In genomic region chr16:69169607-69170352, GRCh38 we compare ENCODE assay signal across 26 cellular contexts. TPM values are rescaled to one million over a fixed set of nuclear protein-coding genes. Genes with fewer than 3 reads are reported as not detected.
DNase-seq lines count a peak whose midpoint lies in the region; ATAC-seq and TF ChIP-seq lines count a peak whose summit lies in the region.
"Had no signal": no experiment of that assay in that cellular context is flagged by ENCODE, and none has a peak within 500 bp of the region (broad histone marks: within the 10 kb centered on the region; RNA-seq: fewer than 3 reads in every experiment).

No MANE protein-coding gene starts in this region.

- no peak for TF ChIP-seq CTCF in CD8-positive, alpha-beta T cell (IDR thresholded peaks at IDR 0.05)
- TF ChIP-seq CTCF in Calu3 (IDR thresholded peaks at IDR 0.05; ENCODE audit: unreplicated experiment) (no peak), body of pancreas (IDR thresholded peaks at IDR 0.05) (no peak), nephron (IDR thresholded peaks at IDR 0.05; ENCODE audit: unreplicated experiment in 3 of 3) (no peak)

- no peak for TF ChIP-seq POLR2A in body of pancreas (IDR thresholded peaks at IDR 0.05)

- CTCF ChIA-PET in CD8-positive, alpha-beta T cell (lab: Charles Lee) = interaction anchor here (1.9 kb wide), 1 partner anchor 19 kb away, joined by 9 read pairs; no protein-coding TSS in a partner anchor
- CTCF ChIA-PET in Calu3 (lab: Charles Lee) = interaction anchor here (0.9 kb wide), 1 partner anchor 19 kb away, joined by 7 read pairs; no protein-coding TSS in a partner anchor

- H3K4me3 ChIP-seq in CD8-positive, alpha-beta T cell (ENCODE audit: low read depth, low read length) = no peak overlapping the region
- no peak overlapping the region for H3K4me3 ChIP-seq in body of pancreas
- H3K4me3 ChIP-seq: hepatocyte, tibial nerve had no signal

- H3K9me3 ChIP-seq in CD8-positive, alpha-beta T cell (ENCODE audit: low read length) = no peaks in the 10 kb centered on the region
- H3K9me3 ChIP-seq in body of pancreas = no peaks in the 10 kb centered on the region
- H3K9me3 ChIP-seq: tibial nerve had no signal

- no peak for DNase-seq in CD8-positive, alpha-beta T cell
- DNase-seq in Calu3 = no peak
- no peak for DNase-seq in body of pancreas
- no peak for DNase-seq in NCI-H1694 treated with DMSO at 0.1 percent for 48 hours (lab: John Stamatoyannopoulos, UW)
- no peak for DNase-seq in NCI-H1417 (lab: John Stamatoyannopoulos, UW)
- DNase-seq in NCI-H2171 (lab: John Stamatoyannopoulos, UW) = no peak
- DNase-seq: activated CD4-positive, alpha-beta T cell treated with anti-CD3 and anti-CD28 coated beads, Interleukin-2, amount 50 U/mL, for 1 hour; activated naive CD4-positive, alpha-beta T cell treated with anti-CD3 and anti-CD28 coated beads, Interleukin-2, amount 50 U/mL, for 16 hours; effector CD8-positive, alpha-beta T cell; EL; H7; Karpas-422; mesendoderm; naive thymus-derived CD8-positive, alpha-beta T cell; NCI-H187; NCI-H226; NCI-H748 treated with DMSO at 0.1 percent for 48 hours; RPMI8226; stimulated activated CD4-positive, alpha-beta T cell treated with anti-CD3 and anti-CD28 coated beads, Interleukin-4, amount 100 ng/mL, for 24 hours; stimulated activated naive B cell treated with anti-CD40 and anti-IgM and Interleukin-4, amounts not matched to agents 10 μg/mL and 1 μg/mL and 100 μg/mL, for 72 hours had no signal

- no peaks in the 10 kb centered on the region for H3K27me3 ChIP-seq in CD8-positive, alpha-beta T cell (ENCODE audit: insufficient read depth, low read length)
- no peaks in the 10 kb centered on the region for H3K27me3 ChIP-seq in body of pancreas
- H3K27me3 ChIP-seq: hepatocyte, tibial nerve had no signal

- WGBS in body of pancreas, 2 donors = 49 to 51% methylated on average over 6 of the region's 6 CpGs

- ATAC-seq in CD8-positive, alpha-beta T cell = no peak
- no peak for ATAC-seq in body of pancreas
- ATAC-seq: left lobe of liver; naive thymus-derived CD8-positive, alpha-beta T cell; stimulated activated naive B cell treated with anti-CD40 and anti-IgM and Interleukin-4, amounts not matched to agents 10 μg/mL and 1 μg/mL and 100 μg/mL, for 72 hours had no signal

- H3K4me3 Mint-ChIP-seq in CD8-positive, alpha-beta T cell = no peak overlapping the region
- H3K4me3 Mint-ChIP-seq in Calu3 (ENCODE audit: low read depth, unreplicated experiment) (no peak overlapping the region), nephron (no peak overlapping the region)
- H3K4me3 Mint-ChIP-seq: naive thymus-derived CD8-positive, alpha-beta T cell; stimulated activated naive B cell treated with anti-CD40 and anti-IgM and Interleukin-4, amounts not matched to agents 10 μg/mL and 1 μg/mL and 100 μg/mL, for 72 hours; T-helper 1 cell treated with Interleukin-12 subunit alpha and Interleukin-12 subunit beta and Interleukin-4 antibody, amounts not matched to agents 30 μg/mL and 1 μg/mL, for 36 hours had no signal

- POLR2A ChIA-PET in CD8-positive, alpha-beta T cell (lab: Charles Lee) = no interaction called here

- H3K36me3 ChIP-seq in CD8-positive, alpha-beta T cell (ENCODE audit: insufficient read depth, low read length) = peaks cover 9% of the 10 kb centered on the region
- peaks cover 0 to 18% of the 10 kb centered on the region in 2 donors for H3K36me3 ChIP-seq in body of pancreas (replicated peaks in 1 of 2; ENCODE audit: insufficient read depth in 1 of 2, low read depth in 2 of 2)

- BruUV-seq in Calu3 (replicated peaks; lab: Mats Ljungman, UMichigan) = no TSS peak

- H3K27me3 Mint-ChIP-seq in CD8-positive, alpha-beta T cell (ENCODE audit: low read depth) = no peaks in the 10 kb centered on the region
- H3K27me3 Mint-ChIP-seq in Calu3 (ENCODE audit: unreplicated experiment) (no peaks in the 10 kb centered on the region), nephron (ENCODE audit: low read depth) (no peaks in the 10 kb centered on the region)
- H3K27me3 Mint-ChIP-seq: naive thymus-derived CD8-positive, alpha-beta T cell; stimulated activated naive B cell treated with anti-CD40 and anti-IgM and Interleukin-4, amounts not matched to agents 10 μg/mL and 1 μg/mL and 100 μg/mL, for 72 hours had no signal

- H3K36me3 Mint-ChIP-seq in CD8-positive, alpha-beta T cell = peaks cover 57% of the 10 kb centered on the region
- H3K36me3 Mint-ChIP-seq in Calu3 (ENCODE audit: insufficient read depth, unreplicated experiment) = peaks cover 47% of the 10 kb centered on the region
- peaks cover 53% of the 10 kb centered on the region for H3K36me3 Mint-ChIP-seq in nephron (ENCODE audit: low read depth)

- H3K27ac ChIP-seq in CD8-positive, alpha-beta T cell (ENCODE audit: low read depth, low read length) = no peak overlapping the region
- H3K27ac ChIP-seq in body of pancreas = peak overlapping the region in 3 of 4 donors; percentile 22 to 76 (median 65)

- H3K9me3 Mint-ChIP-seq in CD8-positive, alpha-beta T cell = no peaks in the 10 kb centered on the region
- H3K9me3 Mint-ChIP-seq in Calu3 (ENCODE audit: low read depth, unreplicated experiment) (no peaks in the 10 kb centered on the region), nephron (no peaks in the 10 kb centered on the region)
- H3K9me3 Mint-ChIP-seq: naive thymus-derived CD8-positive, alpha-beta T cell; stimulated activated naive B cell treated with anti-CD40 and anti-IgM and Interleukin-4, amounts not matched to agents 10 μg/mL and 1 μg/mL and 100 μg/mL, for 72 hours; T-helper 1 cell treated with Interleukin-12 subunit alpha and Interleukin-12 subunit beta and Interleukin-4 antibody, amounts not matched to agents 30 μg/mL and 1 μg/mL, for 36 hours had no signal

- peak overlapping the region; percentile 62 for H3K27ac Mint-ChIP-seq in CD8-positive, alpha-beta T cell
- peak overlapping the region; percentile 5 for H3K27ac Mint-ChIP-seq in Calu3 (ENCODE audit: unreplicated experiment)
- H3K27ac Mint-ChIP-seq in nephron = peak overlapping the region; percentile 81 to 99 (median 90)
- H3K27ac Mint-ChIP-seq: CD14-positive monocyte; stimulated activated naive B cell treated with anti-CD40 and anti-IgM and Interleukin-4, amounts not matched to agents 10 μg/mL and 1 μg/mL and 100 μg/mL, for 72 hours; T-helper 1 cell treated with Interleukin-12 subunit alpha and Interleukin-12 subunit beta and Interleukin-4 antibody, amounts not matched to agents 30 μg/mL and 1 μg/mL, for 36 hours had no signal

- peaks cover 13% of the 10 kb centered on the region for H3K4me1 ChIP-seq in CD8-positive, alpha-beta T cell (ENCODE audit: insufficient read depth, low read length)
- H3K4me1 ChIP-seq in body of pancreas = peaks cover 47% of the 10 kb centered on the region

- H3K4me1 Mint-ChIP-seq in CD8-positive, alpha-beta T cell (ENCODE audit: low read depth) = peaks cover 26% of the 10 kb centered on the region
- H3K4me1 Mint-ChIP-seq in Calu3 (ENCODE audit: low read depth, unreplicated experiment) = peaks cover 17% of the 10 kb centered on the region
- peaks cover 33% of the 10 kb centered on the region for H3K4me1 Mint-ChIP-seq in nephron

- intact Hi-C loops in CD8-positive, alpha-beta T cell (cut with DNase I, micrococcal nuclease) = loop anchor here in 1 of 2 experiments (5.0 kb wide), 1 partner anchor 1443 kb away; no protein-coding TSS in a partner anchor
- intact Hi-C loops in Calu3 (cut with micrococcal nuclease; ENCODE audit: unreplicated experiment) = no loop called here
- intact Hi-C loops in body of pancreas (cut with DNase I) = no loop called here

RNA-seq across cellular contexts. Expression of gene SNTB2, which starts 17.2 kb away (rescaled TPM):
- 1 to 10 TPM; 8.1 to 9.1 TPM for total RNA-seq in CD8-positive, alpha-beta T cell
- total RNA-seq in Calu3 (2022) = 27.5 and 29.3 TPM in 2 replicates
- 10 to 100 TPM; 11.2 to 13.5 TPM for total RNA-seq in body of pancreas

RNA-seq across cellular contexts. Expression of gene UTP4, which starts 37.3 kb away (rescaled TPM):
- total RNA-seq in CD8-positive, alpha-beta T cell = 10 to 100 TPM; 45.8 to 48.7 TPM
- total RNA-seq in Calu3 (2022) (113 and 116 TPM in 2 replicates), body of pancreas (10 to 100 TPM in 1 of 2 donors, 1 to 10 TPM in 1; 9.2 to 12.2 TPM)

RNA-seq across cellular contexts. Expression of gene CHTF8, which starts 37.4 kb away (rescaled TPM):
- total RNA-seq in CD8-positive, alpha-beta T cell = 10 to 100 TPM; 26.2 to 28.8 TPM
- total RNA-seq in Calu3 (2022) = 131 and 146 TPM in 2 replicates
- 10 to 100 TPM; 35.3 to 39.4 TPM for total RNA-seq in body of pancreas

Comparison
In these comparisons a context has a peak if more than half of its experiments do, and no peak if none do; other contexts are left out.
1. H3K27ac Mint-ChIP-seq: peak in every context shown above with its lines; median percentile 90 in nephron; 62 in CD8-positive, alpha-beta T cell; 5 in Calu3.